In genomic region chr4:99859618-99860017, GRCh38 we compare ENCODE assay signal across 1 cellular context.
TF ChIP-seq lines count a peak whose summit lies in the region.

No MANE protein-coding gene starts in this region.

TF ChIP-seq in HepG2, 621 proteins besides CTCF, POLR2A, EP300 and RAD21 (continued from another document):
- TF ChIP-seq HNF1A (IDR thresholded peaks at IDR 0.05; ENCODE audit: low read depth) (no peak), HNF1A (CRISPR knock-in tag; IDR thresholded peaks at IDR 0.05; ENCODE audit: borderline replicate concordance) (no peak), ZFY (CRISPR knock-in tag; IDR thresholded peaks at IDR 0.05) (no peak), ZNF468 (CRISPR knock-in tag; IDR thresholded peaks at IDR 0.05) (no peak), MAFF (IDR thresholded peaks at IDR 0.05; ENCODE audit: low read depth, low read length) (no peak), ZBTB42 (CRISPR knock-in tag; IDR thresholded peaks at IDR 0.05) (no peak), NFE2L1 (CRISPR knock-in tag; IDR thresholded peaks at IDR 0.05; ENCODE audit: borderline replicate concordance) (no peak), ZMYM4 (CRISPR knock-in tag; IDR thresholded peaks at IDR 0.05) (no peak), MATR3 (CRISPR knock-in tag; IDR thresholded peaks at IDR 0.05) (no peak)
- TF ChIP-seq, protein P1, sequence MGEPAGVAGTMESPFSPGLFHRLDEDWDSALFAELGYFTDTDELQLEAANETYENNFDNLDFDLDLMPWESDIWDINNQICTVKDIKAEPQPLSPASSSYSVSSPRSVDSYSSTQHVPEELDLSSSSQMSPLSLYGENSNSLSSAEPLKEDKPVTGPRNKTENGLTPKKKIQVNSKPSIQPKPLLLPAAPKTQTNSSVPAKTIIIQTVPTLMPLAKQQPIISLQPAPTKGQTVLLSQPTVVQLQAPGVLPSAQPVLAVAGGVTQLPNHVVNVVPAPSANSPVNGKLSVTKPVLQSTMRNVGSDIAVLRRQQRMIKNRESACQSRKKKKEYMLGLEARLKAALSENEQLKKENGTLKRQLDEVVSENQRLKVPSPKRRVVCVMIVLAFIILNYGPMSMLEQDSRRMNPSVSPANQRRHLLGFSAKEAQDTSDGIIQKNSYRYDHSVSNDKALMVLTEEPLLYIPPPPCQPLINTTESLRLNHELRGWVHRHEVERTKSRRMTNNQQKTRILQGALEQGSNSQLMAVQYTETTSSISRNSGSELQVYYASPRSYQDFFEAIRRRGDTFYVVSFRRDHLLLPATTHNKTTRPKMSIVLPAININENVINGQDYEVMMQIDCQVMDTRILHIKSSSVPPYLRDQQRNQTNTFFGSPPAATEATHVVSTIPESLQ (CRISPR knock-in tag; conservative IDR thresholded peaks at IDR 0.05) = no peak
- TF ChIP-seq, protein P2, sequence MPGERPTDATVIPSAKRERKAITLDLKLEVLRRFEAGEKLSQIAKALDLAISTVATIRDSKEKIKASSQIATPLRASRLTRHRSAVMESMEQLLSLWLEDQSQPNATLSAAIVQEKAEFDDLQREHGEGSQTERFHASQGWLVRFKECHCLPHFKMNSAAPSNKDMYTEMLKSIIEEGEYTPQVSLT (CRISPR knock-in tag; IDR thresholded peaks at IDR 0.05; ENCODE audit: borderline replicate concordance, low read depth) = no peak
- TF ChIP-seq, protein P3, sequence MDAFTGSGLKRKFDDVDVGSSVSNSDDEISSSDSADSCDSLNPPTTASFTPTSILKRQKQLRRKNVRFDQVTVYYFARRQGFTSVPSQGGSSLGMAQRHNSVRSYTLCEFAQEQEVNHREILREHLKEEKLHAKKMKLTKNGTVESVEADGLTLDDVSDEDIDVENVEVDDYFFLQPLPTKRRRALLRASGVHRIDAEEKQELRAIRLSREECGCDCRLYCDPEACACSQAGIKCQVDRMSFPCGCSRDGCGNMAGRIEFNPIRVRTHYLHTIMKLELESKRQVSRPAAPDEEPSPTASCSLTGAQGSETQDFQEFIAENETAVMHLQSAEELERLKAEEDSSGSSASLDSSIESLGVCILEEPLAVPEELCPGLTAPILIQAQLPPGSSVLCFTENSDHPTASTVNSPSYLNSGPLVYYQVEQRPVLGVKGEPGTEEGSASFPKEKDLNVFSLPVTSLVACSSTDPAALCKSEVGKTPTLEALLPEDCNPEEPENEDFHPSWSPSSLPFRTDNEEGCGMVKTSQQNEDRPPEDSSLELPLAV (CRISPR knock-in tag; conservative IDR thresholded peaks at IDR 0.05; ENCODE audit: low read depth) = no peak
